ENCODE assay signal across 24 cellular contexts in genomic region chr7:36821617-36822016, GRCh38.
DNase-seq lines count a peak whose midpoint lies in the region; ATAC-seq, FAIRE-seq and TF ChIP-seq lines count a peak whose summit lies in the region.
"Had no signal": no experiment of that assay in that cellular context is flagged by ENCODE, and none has a peak within 500 bp of the region (broad histone marks: within the 10 kb centered on the region; RNA-seq: fewer than 3 reads in every experiment).

No MANE protein-coding gene starts in this region.

- no peaks in the 10 kb centered on the region for H4K20me1 ChIP-seq in HepG2 (ENCODE audit: insufficient read depth, low read length)
- no peaks in the 10 kb centered on the region for H4K20me1 ChIP-seq in keratinocyte (ENCODE audit: control insufficient read depth, extremely low read depth, insufficient read depth, low read length)
- H4K20me1 ChIP-seq: BLaER1 had no signal

- dilution Hi-C loops in keratinocyte (cut with MboI; ENCODE audit: extremely low pct_ligation_motif_present, low sequenced_read_pairs), result no loop called here

- POLR2A ChIA-PET in HepG2 (lab: Yijun Ruan, JAX), result no interaction called here

- no peaks in the 10 kb centered on the region for H3K27me3 Mint-ChIP-seq in activated CD4-positive, alpha-beta T cell treated with anti-CD3 and anti-CD28 coated beads, Interleukin-2, amount 10 ng/mL, durations not matched to agents 24 days and 14 days
- H3K27me3 Mint-ChIP-seq: B cell; CD4-positive, CD25-positive, alpha-beta regulatory T cell had no signal

- TF ChIP-seq CTCF in liver (IDR thresholded peaks at IDR 0.05; ENCODE audit: low read depth, low read length, missing input control) (no peak), HepG2 (CRISPR knock-in tag; IDR thresholded peaks at IDR 0.05) (no peak), keratinocyte (optimal IDR thresholded peaks at IDR 0.05 in 1 of 3, IDR thresholded peaks at IDR 0.05 in 1 of 3, conservative IDR thresholded peaks at IDR 0.05 in 1 of 3; ENCODE audit: extremely low read depth in 1 of 3, insufficient read depth in 2 of 3, low read length in 3 of 3) (no peak)

- TF ChIP-seq RAD21 in liver (IDR thresholded peaks at IDR 0.05) (no peak), HepG2 (CRISPR knock-in tag; IDR thresholded peaks at IDR 0.05) (no peak)

- TF ChIP-seq EP300 in HepG2 (IDR thresholded peaks at IDR 0.05; ENCODE audit: low read depth in 2 of 2, low read length in 2 of 2) (no peak), HepG2 (CRISPR knock-in tag; IDR thresholded peaks at IDR 0.05; ENCODE audit: borderline replicate concordance) (no peak)

- FAIRE-seq in HepG2 (lab: Jason Lieb, UNC) (no peak), keratinocyte (lab: Jason Lieb, UNC) (peak; percentile 75)
- FAIRE-seq: A204.1, D721Med, GM12878 had no signal

- H2AFZ ChIP-seq in HepG2 (ENCODE audit: low read length) (no peak overlapping the region), keratinocyte (ENCODE audit: control insufficient read depth, low read length) (no peak overlapping the region)
- H2AFZ ChIP-seq: GM23338 had no signal

- H3K4me1 Mint-ChIP-seq in activated CD4-positive, alpha-beta T cell treated with anti-CD3 and anti-CD28 coated beads, Interleukin-2, amount 10 ng/mL, durations not matched to agents 24 days and 14 days, result no peaks in the 10 kb centered on the region
- H3K4me1 Mint-ChIP-seq: B cell; CD4-positive, CD25-positive, alpha-beta regulatory T cell; H9 had no signal

- in situ Hi-C loops in HepG2 (cut with HindIII; ENCODE audit: extremely low pct_ligation_motif_present, low pct_unique_long_range_greater_than_20kb), result no loop called here

- intact Hi-C loops in activated CD4-positive, alpha-beta T cell treated with anti-CD3 and anti-CD28 coated beads, Interleukin-2, amount 10 ng/mL, durations not matched to agents 24 days and 14 days (cut with micrococcal nuclease), result no loop called here
- intact Hi-C loops in HepG2 (cut with micrococcal nuclease; ENCODE audit: unreplicated experiment), result no loop called here

- H3K9me1 ChIP-seq in keratinocyte (ENCODE audit: control insufficient read depth, extremely low read depth, insufficient read depth, low read length), result no peaks in the 10 kb centered on the region

- DNase-seq in activated CD4-positive, alpha-beta T cell treated with anti-CD3 and anti-CD28 coated beads, Interleukin-2, amount 10 ng/mL, durations not matched to agents 24 days and 14 days, result peak; percentile 34
- DNase-seq in activated CD4-positive, alpha-beta T cell treated with anti-CD3 and anti-CD28 coated beads, Interleukin-2, amount 50 U/mL, for 48 hours, result no peak
- no peak for DNase-seq in HepG2 (ENCODE audit: low spot score)
- DNase-seq in keratinocyte (ENCODE audit: low read depth, low spot score), result no peak
- DNase-seq in COR-L47 (lab: John Stamatoyannopoulos, UW), result no peak
- no peak for DNase-seq in NCI-H82 treated with DMSO at 0.1 percent for 48 hours (lab: John Stamatoyannopoulos, UW; ENCODE audit: unreplicated experiment)
- DNase-seq: CD4-positive, CD25-positive, alpha-beta regulatory T cell; CD8-positive, alpha-beta T cell; DMS 273 treated with DMSO at 0.1 percent for 48 hours; DMS79; EL; GDM1; H9 had no signal

- CTCF ChIA-PET in HepG2 (lab: Yijun Ruan, JAX; ENCODE audit: low intra/inter-chr PET ratio, low total read pairs), result no interaction called here

- H3K9ac ChIP-seq in liver (ENCODE audit: low read depth in 1 of 2, low read length in 2 of 2), result no peak overlapping the region
- no peak overlapping the region for H3K9ac ChIP-seq in HepG2 (ENCODE audit: insufficient read depth, low read depth, low read length)
- H3K9ac ChIP-seq in keratinocyte (ENCODE audit: control insufficient read depth, extremely low read depth, insufficient read depth, low read length), result no peak overlapping the region
- H3K9ac ChIP-seq: BLaER1 had no signal

- H3K9me3 ChIP-seq in liver (ENCODE audit: control insufficient read depth in 4 of 4, low read length in 3 of 4) (no peaks in the 10 kb centered on the region), HepG2 (ENCODE audit: low read length) (no peaks in the 10 kb centered on the region), keratinocyte (ENCODE audit: control insufficient read depth, low read depth, low read length) (no peaks in the 10 kb centered on the region)
- H3K9me3 ChIP-seq: BLaER1 had no signal

- H3K4me2 ChIP-seq in HepG2 (ENCODE audit: low read depth, low read length) (no peak overlapping the region), keratinocyte (ENCODE audit: control insufficient read depth, extremely low read depth, insufficient read depth, low read depth, low read length) (no peak overlapping the region)
- H3K4me2 ChIP-seq: BLaER1, GM23338 had no signal

- H3K4me1 ChIP-seq in liver (ENCODE audit: control insufficient read depth in 4 of 4, insufficient read depth in 4 of 4, low read length in 3 of 4), result peaks cover 0 to 4% (median 1%) of the 10 kb centered on the region in 4 donors
- no peaks in the 10 kb centered on the region for H3K4me1 ChIP-seq in HepG2 (ENCODE audit: insufficient read depth, low read length)
- H3K4me1 ChIP-seq in keratinocyte (ENCODE audit: control insufficient read depth, extremely low read depth, insufficient read depth, low read length), result peaks cover 15% of the 10 kb centered on the region
- H3K4me1 ChIP-seq: BLaER1 had no signal

- peaks cover 15% of the 10 kb centered on the region for H3K9me3 Mint-ChIP-seq in activated CD4-positive, alpha-beta T cell treated with anti-CD3 and anti-CD28 coated beads, Interleukin-2, amount 10 ng/mL, durations not matched to agents 24 days and 14 days
- H3K9me3 Mint-ChIP-seq: CD8-positive, alpha-beta T cell; GM23338; H9 had no signal

- no peak overlapping the region for H3K4me3 Mint-ChIP-seq in activated CD4-positive, alpha-beta T cell treated with anti-CD3 and anti-CD28 coated beads, Interleukin-2, amount 10 ng/mL, durations not matched to agents 24 days and 14 days
- H3K4me3 Mint-ChIP-seq: B cell; CD4-positive, CD25-positive, alpha-beta regulatory T cell; CD8-positive, alpha-beta T cell; GM23338; H9 had no signal

- H3K79me2 ChIP-seq in HepG2 (ENCODE audit: insufficient read depth, low read length), result no peaks in the 10 kb centered on the region
- no peaks in the 10 kb centered on the region for H3K79me2 ChIP-seq in keratinocyte (ENCODE audit: control insufficient read depth, insufficient read depth, low read length)

- TF ChIP-seq POLR2A in HepG2 (IDR thresholded peaks at IDR 0.05; ENCODE audit: insufficient read depth in 1 of 2, low read depth in 2 of 2, low read length in 2 of 2), result no peak

- no peak overlapping the region for H3K4me3 ChIP-seq in liver (ENCODE audit: low read depth in 1 of 3, low read length in 3 of 3)
- no peak overlapping the region for H3K4me3 ChIP-seq in HepG2 (replicated peaks in 1 of 3; ENCODE audit: insufficient read depth in 1 of 3, low read depth in 2 of 3, low read length in 3 of 3)
- H3K4me3 ChIP-seq in keratinocyte (ENCODE audit: control insufficient read depth in 2 of 3, extremely low read depth in 1 of 3, insufficient read depth in 2 of 3, low read depth in 1 of 3, low read length in 3 of 3), result no peak overlapping the region
- H3K4me3 ChIP-seq: BLaER1, GM12878, GM23338 had no signal

- H3K27me3 ChIP-seq in liver (ENCODE audit: control insufficient read depth in 4 of 4, insufficient read depth in 4 of 4, low read length in 3 of 4) (no peaks in the 10 kb centered on the region), HepG2 (ENCODE audit: control insufficient read depth in 1 of 2, insufficient read depth in 2 of 2, low read length in 2 of 2) (peaks cover 0 to 5% of the 10 kb centered on the region in 2 experiments; a peak in 1 of 5 replicates), keratinocyte (ENCODE audit: control insufficient read depth, extremely low read depth, insufficient read depth, low read length) (no peaks in the 10 kb centered on the region)
- H3K27me3 ChIP-seq: BLaER1 had no signal

- no peak overlapping the region for H3K27ac Mint-ChIP-seq in activated CD4-positive, alpha-beta T cell treated with anti-CD3 and anti-CD28 coated beads, Interleukin-2, amount 10 ng/mL, durations not matched to agents 24 days and 14 days
- H3K27ac Mint-ChIP-seq: B cell; CD4-positive, CD25-positive, alpha-beta regulatory T cell; CD8-positive, alpha-beta T cell; GM23338; H9 had no signal

- ATAC-seq in HepG2, result no peak
- ATAC-seq in GM18867 (IDR thresholded peaks at IDR 0.05; ENCODE audit: unreplicated experiment), result no peak
- ATAC-seq: CD8-positive, alpha-beta T cell; GM12878; GM23338; HCT116 had no signal

- H3K27ac ChIP-seq in liver (ENCODE audit: low read depth in 1 of 2, low read length in 2 of 2) (no peak overlapping the region), HepG2 (ENCODE audit: extremely low read length, insufficient read depth, low read length) (no peak overlapping the region), keratinocyte (ENCODE audit: control insufficient read depth, insufficient read depth, low read length) (no peak overlapping the region)
- H3K27ac ChIP-seq: 22Rv1, BLaER1, C4-2B had no signal

- H3K36me3 ChIP-seq in liver (ENCODE audit: control insufficient read depth in 4 of 4, insufficient read depth in 3 of 4, low read depth in 1 of 4, low read length in 3 of 4), result no peaks in the 10 kb centered on the region
- H3K36me3 ChIP-seq in HepG2 (replicated peaks in 1 of 2; ENCODE audit: control insufficient read depth in 1 of 2, insufficient read depth in 2 of 2, low read length in 2 of 2), result no peaks in the 10 kb centered on the region
- H3K36me3 ChIP-seq in keratinocyte (ENCODE audit: control insufficient read depth in 2 of 2, extremely low read depth in 1 of 2, insufficient read depth in 2 of 2, low read length in 2 of 2), result no peaks in the 10 kb centered on the region
- H3K36me3 ChIP-seq: BLaER1 had no signal

- no peaks in the 10 kb centered on the region for H3K36me3 Mint-ChIP-seq in activated CD4-positive, alpha-beta T cell treated with anti-CD3 and anti-CD28 coated beads, Interleukin-2, amount 10 ng/mL, durations not matched to agents 24 days and 14 days (ENCODE audit: low read depth)
- H3K36me3 Mint-ChIP-seq: CD4-positive, CD25-positive, alpha-beta regulatory T cell; CD8-positive, alpha-beta T cell had no signal

- BruUV-seq in HepG2 (replicated peaks; lab: Mats Ljungman, UMichigan), result no TSS peak

TF ChIP-seq in liver, 16 proteins besides CTCF, POLR2A, EP300 and RAD21:
- no peak for TF ChIP-seq TAF1 (conservative IDR thresholded peaks at IDR 0.05)
- TF ChIP-seq RXRA (IDR thresholded peaks at IDR 0.05), result peak in 1 of 2 donors; percentile 19
- TF ChIP-seq EGR1 (IDR thresholded peaks at IDR 0.05; ENCODE audit: low read depth in 2 of 2), result no peak
- peak in 1 of 2 donors; percentile 13 for TF ChIP-seq JUND (IDR thresholded peaks at IDR 0.05)
- TF ChIP-seq HNF4A (conservative IDR thresholded peaks at IDR 0.05), result peak; percentile 69 to 75
- no peak for TF ChIP-seq FOXA2 (IDR thresholded peaks at IDR 0.05)

TF ChIP-seq in HepG2, 621 proteins besides CTCF, POLR2A, EP300 and RAD21 (continues in another document):
- TF ChIP-seq RBFOX2 (IDR thresholded peaks at IDR 0.05; ENCODE audit: low read depth, low read length) (no peak), ZNF234 (CRISPR knock-in tag; conservative IDR thresholded peaks at IDR 0.05) (no peak), MTF1 (CRISPR knock-in tag; IDR thresholded peaks at IDR 0.05) (no peak), TOPORS (CRISPR knock-in tag; IDR thresholded peaks at IDR 0.05) (no peak), ZNF672 (CRISPR knock-in tag; IDR thresholded peaks at IDR 0.05) (no peak), SMC3 (IDR thresholded peaks at IDR 0.05; ENCODE audit: low read length) (no peak)
